Comparison of ENCODE assay signal across 8 cellular contexts in genomic region chr3:184361932-184362667, GRCh38. TPM values are rescaled to one million over a fixed set of nuclear protein-coding genes. Genes with fewer than 3 reads are reported as not detected.
A peak's percentile ranks its signal among the peaks of the same experiment; 100 is the strongest.
DNase-seq lines count a peak whose midpoint lies in the region; ATAC-seq, FAIRE-seq and TF ChIP-seq lines count a peak whose summit lies in the region.

No MANE protein-coding gene starts in this region.

- no peak for FAIRE-seq in small intestine (lab: Jason Lieb, UNC)

- CTCF ChIA-PET in T-cell (lab: Charles Lee), result interaction anchor here (0.6 to 2.2 kb wide), 4 partner anchors 8 to 478 kb away, joined by 3 to 6 read pairs (median 4); no protein-coding TSS in a partner anchor

- peak overlapping the region; percentile 80 to 93 (median 90) for H3K9ac ChIP-seq in BLaER1 treated with 17β-estradiol and CSF1 and Interleukin-3, amounts not matched to agents 10 nM and 100 nM
- H3K9ac ChIP-seq in iPS-20b (ENCODE audit: low read depth, low read length), result peak overlapping the region; percentile 96; the same call in 1 of the 2 replicates

- no peak for TF ChIP-seq CTCF in brain (conservative IDR thresholded peaks at IDR 0.05)

- peaks cover 18% of the 10 kb centered on the region for H3K36me3 Mint-ChIP-seq in T-cell
- peaks cover 29% of the 10 kb centered on the region for H3K36me3 Mint-ChIP-seq in brain

- H3K36me3 ChIP-seq in BLaER1 treated with 17β-estradiol and CSF1 and Interleukin-3, amounts not matched to agents 10 nM and 100 nM, result peaks cover 24 to 46% (median 38%) of the 10 kb centered on the region in 11 experiments
- H3K36me3 ChIP-seq in iPS-20b (ENCODE audit: insufficient read depth, low read depth, low read length) (peaks cover 33% of the 10 kb centered on the region), small intestine (ENCODE audit: control insufficient read depth in 2 of 2, insufficient read depth in 2 of 2, low read length in 2 of 2) (peaks cover 4 to 6% of the 10 kb centered on the region in 2 donors)

- POLR2A ChIA-PET in T-cell (lab: Charles Lee), result no interaction called here

- H3K4me1 ChIP-seq in BLaER1 treated with 17β-estradiol and CSF1 and Interleukin-3, amounts not matched to agents 10 nM and 100 nM, result peaks cover 31 to 44% (median 40%) of the 10 kb centered on the region in 10 experiments
- H3K4me1 ChIP-seq in iPS-20b (ENCODE audit: insufficient read depth, low read length) (peaks cover 13% of the 10 kb centered on the region), small intestine (ENCODE audit: control insufficient read depth in 2 of 2, insufficient read depth in 1 of 2, low read depth in 1 of 2, low read length in 1 of 2) (peaks cover 0 to 6% of the 10 kb centered on the region in 2 donors)

- H3K4me1 Mint-ChIP-seq in T-cell, result peaks cover 27 to 43% (median 32%) of the 10 kb centered on the region in 3 donors
- H3K4me1 Mint-ChIP-seq in brain, result peaks cover 56% of the 10 kb centered on the region

- peak; percentile 10 for ATAC-seq in GM19438 (IDR thresholded peaks at IDR 0.05; ENCODE audit: low read depth, unreplicated experiment)
- peak; percentile 8 to 15 (median 12) for ATAC-seq in T-cell (replicated peaks in 1 of 4)

- peak overlapping the region; percentile 72 to 91 (median 84) for H3K4me3 ChIP-seq in BLaER1 treated with 17β-estradiol and CSF1 and Interleukin-3, amounts not matched to agents 10 nM and 100 nM
- H3K4me3 ChIP-seq in iPS-20b (ENCODE audit: low read length) (peak overlapping the region; percentile 96), small intestine (ENCODE audit: low read depth in 1 of 2, low read length in 2 of 2) (peak overlapping the region; percentile 88 to 93)

- peak overlapping the region; percentile 89 to 100 (median 98) for H3K4me2 ChIP-seq in BLaER1 treated with 17β-estradiol and CSF1 and Interleukin-3, amounts not matched to agents 10 nM and 100 nM

- H3K27ac Mint-ChIP-seq in T-cell, result peak overlapping the region; percentile 93 to 94
- H3K27ac Mint-ChIP-seq in brain, result peak overlapping the region; percentile 95 to 100 (median 98)

- H3K9me3 Mint-ChIP-seq in T-cell, result no peaks in the 10 kb centered on the region
- H3K9me3 Mint-ChIP-seq in brain, result peaks cover 0 to 9% (median 3%) of the 10 kb centered on the region in 5 experiments

- peaks cover 3 to 36% (median 21%) of the 10 kb centered on the region in 11 experiments; a peak in 15 of 22 replicates for H4K20me1 ChIP-seq in BLaER1 treated with 17β-estradiol and CSF1 and Interleukin-3, amounts not matched to agents 10 nM and 100 nM

- DNase-seq in Kasumi-1 (lab: John Stamatoyannopoulos, UW) (peak; percentile 76 to 78), T-cell (peak in 15 of 34 experiments; percentile 12 to 43 (median 28)), small intestine (peak; percentile 85), epidermal melanocyte (ENCODE audit: insufficient read length, low spot score) (no peak)

- WGBS in small intestine, 3 donors, result 0 to 1% (median 1%) methylated on average over 37 to 38 of the region's 38 CpGs

- H3K27me3 ChIP-seq in BLaER1 treated with 17β-estradiol and CSF1 and Interleukin-3, amounts not matched to agents 10 nM and 100 nM, result no peaks in the 10 kb centered on the region
- peaks cover 13% of the 10 kb centered on the region for H3K27me3 ChIP-seq in iPS-20b (ENCODE audit: insufficient read depth, low read length)
- H3K27me3 ChIP-seq in small intestine (ENCODE audit: control insufficient read depth in 2 of 2, insufficient read depth in 2 of 2, low read length in 2 of 2), result no peaks in the 10 kb centered on the region

- H3K4me3 Mint-ChIP-seq in T-cell (peak overlapping the region; percentile 86 to 98 (median 94)), brain (peak overlapping the region; percentile 91 to 98 (median 95))

- peak overlapping the region; percentile 84 to 93 (median 90) for H3K27ac ChIP-seq in BLaER1 treated with 17β-estradiol and CSF1 and Interleukin-3, amounts not matched to agents 10 nM and 100 nM
- H3K27ac ChIP-seq in iPS-20b (ENCODE audit: low read length) (no peak overlapping the region), small intestine (ENCODE audit: low read depth in 1 of 2, low read length in 1 of 2) (peak overlapping the region; percentile 97 to 100)

- H3K9me3 ChIP-seq in BLaER1 treated with 17β-estradiol and CSF1 and Interleukin-3, amounts not matched to agents 10 nM and 100 nM (replicated peaks in 1 of 11), result no peaks in the 10 kb centered on the region
- no peaks in the 10 kb centered on the region for H3K9me3 ChIP-seq in iPS-20b (ENCODE audit: insufficient read depth, low read depth, low read length)
- H3K9me3 ChIP-seq in small intestine (ENCODE audit: control insufficient read depth, low read depth), result no peaks in the 10 kb centered on the region

- no peaks in the 10 kb centered on the region for H3K27me3 Mint-ChIP-seq in T-cell
- H3K27me3 Mint-ChIP-seq in brain, result peaks cover 4% of the 10 kb centered on the region

RNA-seq across cellular contexts. Expression of gene POLR2H, which starts 0.6 kb away (rescaled TPM):
- 10 to 100 TPM; 33.0 to 75.1 (median 53.3) TPM for total RNA-seq in T-cell
- polyA plus RNA-seq in brain (ENCODE audit: insufficient read depth, low read depth, low replicate concordance), result 90.7 TPM
- polyA plus RNA-seq in small intestine, result 100 to 1,000 TPM; 124 to 346 (median 258) TPM

RNA-seq across cellular contexts. Expression of gene CLCN2, which starts 0.7 kb away (rescaled TPM):
- total RNA-seq in T-cell, result 1 to 10 TPM; 3.2 to 5.9 (median 4.6) TPM
- polyA plus RNA-seq in brain (ENCODE audit: insufficient read depth, low read depth, low replicate concordance) (2.6 TPM), small intestine (10 to 100 TPM; 10.0 to 19.0 (median 11.6) TPM)

RNA-seq across cellular contexts. Expression of gene THPO, which starts 15.9 kb away (rescaled TPM):
- total RNA-seq in T-cell, result not detected
- polyA plus RNA-seq in brain (ENCODE audit: insufficient read depth, low read depth, low replicate concordance), result 0.22 TPM
- under 1 TPM in 1 of 3 donors, not detected in 2; 0.19 TPM for polyA plus RNA-seq in small intestine

RNA-seq across cellular contexts. Expression of gene CHRD, which starts 17.8 kb away (rescaled TPM):
- total RNA-seq in T-cell, result under 1 TPM in 1 of 5 donors, not detected in 4; 0.28 TPM
- polyA plus RNA-seq in brain (ENCODE audit: insufficient read depth, low read depth, low replicate concordance) (3.9 TPM), small intestine (1 to 10 TPM in 1 of 3 donors, under 1 TPM in 1, not detected in 1; 0.27 to 3.8 TPM)

RNA-seq across cellular contexts. Expression of gene FAM131A, which starts 24.7 kb away (rescaled TPM):
- total RNA-seq in T-cell, result 10 to 100 TPM in 3 of 5 donors, 1 to 10 TPM in 2; 8.3 to 13.8 (median 11.9) TPM
- polyA plus RNA-seq in brain (ENCODE audit: insufficient read depth, low read depth, low replicate concordance), result 71.5 TPM
- 10 to 100 TPM in 2 of 3 donors, 1 to 10 TPM in 1; 9.7 to 11.3 (median 10.3) TPM for polyA plus RNA-seq in small intestine
